In genomic region chr20:63114693-63115069, GRCh38 we compare ENCODE assay signal across 15 cellular contexts.
DNase-seq lines count a peak whose midpoint lies in the region; ATAC-seq and TF ChIP-seq lines count a peak whose summit lies in the region.
"Had no signal": no experiment of that assay in that cellular context is flagged by ENCODE, and none has a peak within 500 bp of the region (broad histone marks: within the 10 kb centered on the region; RNA-seq: fewer than 3 reads in every experiment).

No MANE protein-coding gene starts in this region.

- H3K4me3 ChIP-seq in NB4 (ENCODE audit: low read depth, low read length) = no peak overlapping the region
- H3K4me3 ChIP-seq: A549 had no signal

- TF ChIP-seq CTCF in NB4 (IDR thresholded peaks at IDR 0.05; ENCODE audit: low read depth, low read length) = no peak
- no peak for TF ChIP-seq CTCF in glutamatergic neuron (IDR thresholded peaks at IDR 0.05; ENCODE audit: partially characterized antibody, unreplicated experiment)

- H3K4me1 Mint-ChIP-seq in glutamatergic neuron (ENCODE audit: low read depth, unreplicated experiment) = peaks cover 25% of the 10 kb centered on the region
- H3K4me1 Mint-ChIP-seq: CD4-positive, CD25-positive, alpha-beta regulatory T cell had no signal

- TF ChIP-seq POLR2A in NB4 (IDR thresholded peaks at IDR 0.05; ENCODE audit: extremely low read depth, insufficient read length) = no peak

- H3K27me3 Mint-ChIP-seq in glutamatergic neuron (ENCODE audit: unreplicated experiment) = peaks cover 17% of the 10 kb centered on the region

- no peak for ATAC-seq in HG02571 (IDR thresholded peaks at IDR 0.05; ENCODE audit: unreplicated experiment)
- ATAC-seq: A549, HepG2 had no signal

- DNase-seq in NCI-H2196 (lab: John Stamatoyannopoulos, UW; ENCODE audit: unreplicated experiment) (peak; percentile 27), NCI-H2196 treated with DMSO at 0.1 percent for 48 hours (lab: John Stamatoyannopoulos, UW; ENCODE audit: unreplicated experiment) (no peak), A172 (ENCODE audit: low spot score) (peak; percentile 37), NB4 (ENCODE audit: low read depth) (peak; percentile 78), glutamatergic neuron (peak; percentile 11), NCI-H226 (no peak)
- no peak for DNase-seq in activated CD8-positive, alpha-beta memory T cell treated with anti-CD3 and anti-CD28 coated beads, Interleukin-2, amount 50 U/mL, for 4 hours
- DNase-seq: AML-193; CD4-positive, CD25-positive, alpha-beta regulatory T cell; Karpas-422; NCI-H2081; NCI-H69 had no signal

- no peak overlapping the region for H3K27ac Mint-ChIP-seq in glutamatergic neuron (ENCODE audit: unreplicated experiment)
- H3K27ac Mint-ChIP-seq: CD4-positive, CD25-positive, alpha-beta regulatory T cell had no signal

- no peak overlapping the region for H3K4me3 Mint-ChIP-seq in glutamatergic neuron (ENCODE audit: unreplicated experiment)
- H3K4me3 Mint-ChIP-seq: CD4-positive, CD25-positive, alpha-beta regulatory T cell had no signal

- H3K36me3 Mint-ChIP-seq in glutamatergic neuron (ENCODE audit: unreplicated experiment) = peaks cover 7% of the 10 kb centered on the region
- H3K36me3 Mint-ChIP-seq: CD4-positive, CD25-positive, alpha-beta regulatory T cell had no signal

- peaks cover 8% of the 10 kb centered on the region for H3K9me3 Mint-ChIP-seq in glutamatergic neuron (ENCODE audit: unreplicated experiment)

Comparison
In these comparisons a context has a peak if more than half of its experiments do, and no peak if none do; other contexts are left out.
1. DNase-seq: peak in NCI-H2196 (single experiment), A172 (single experiment), NB4 (single experiment) and glutamatergic neuron (single experiment); none in NCI-H2196 treated with DMSO at 0.1 percent for 48 hours (single experiment), NCI-H226 (single experiment) and activated CD8-positive, alpha-beta memory T cell treated with anti-CD3 and anti-CD28 coated beads, Interleukin-2, amount 50 U/mL, for 4 hours (single experiment).